Comparison of ENCODE assay signal across 19 cellular contexts in the genomic region with DNA sequence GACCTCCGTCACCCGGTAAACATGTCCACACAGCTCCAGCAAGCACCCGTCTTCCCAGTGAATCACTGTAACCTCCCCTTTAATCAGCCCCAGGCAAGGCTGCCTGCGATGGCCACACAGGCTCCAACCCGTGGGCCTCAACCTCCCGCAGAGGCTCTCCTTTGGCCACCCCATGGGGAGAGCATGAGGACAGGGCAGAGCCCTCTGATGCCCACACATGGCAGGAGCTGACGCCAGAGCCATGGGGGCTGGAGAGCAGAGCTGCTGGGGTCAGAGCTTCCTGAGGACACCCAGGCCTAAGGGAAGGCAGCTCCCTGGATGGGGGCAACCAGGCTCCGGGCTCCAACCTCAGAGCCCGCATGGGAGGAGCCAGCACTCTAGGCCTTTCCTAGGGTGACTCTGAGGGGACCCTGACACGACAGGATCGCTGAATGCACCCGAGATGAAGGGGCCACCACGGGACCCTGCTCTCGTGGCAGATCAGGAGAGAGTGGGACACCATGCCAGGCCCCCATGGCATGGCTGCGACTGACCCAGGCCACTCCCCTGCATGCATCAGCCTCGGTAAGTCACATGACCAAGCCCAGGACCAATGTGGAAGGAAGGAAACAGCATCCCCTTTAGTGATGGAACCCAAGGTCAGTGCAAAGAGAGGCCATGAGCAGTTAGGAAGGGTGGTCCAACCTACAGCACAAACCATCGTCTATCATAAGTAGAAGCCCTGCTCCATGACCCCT. TPM values are rescaled to one million over a fixed set of nuclear protein-coding genes. Genes with fewer than 3 reads are reported as not detected.
DNase-seq lines count a peak whose midpoint lies in the region; ATAC-seq and TF ChIP-seq lines count a peak whose summit lies in the region.
"Had no signal": no experiment of that assay in that cellular context is flagged by ENCODE, and none has a peak within 500 bp of the region (broad histone marks: within the 10 kb centered on the region; RNA-seq: fewer than 3 reads in every experiment).

No MANE protein-coding gene starts in this region.

- WGBS in hepatocyte (ENCODE audit: low lambda C conversion rate, missing lambda C conversion rate), result 62% methylated on average over 17 of the region's 17 CpGs

- no peaks in the 10 kb centered on the region for H3K36me3 Mint-ChIP-seq in activated B cell treated with CpG ODN at 0.5 μM for 24 hours (ENCODE audit: low read depth)

- POLR2A ChIA-PET in activated B cell treated with CpG ODN at 0.5 μM for 24 hours (lab: Charles Lee), result no interaction called here

- no peak overlapping the region for H3K4me3 ChIP-seq in hepatocyte
- H3K4me3 ChIP-seq: psoas muscle, thoracic aorta had no signal

- H3K4me1 ChIP-seq in hepatocyte (ENCODE audit: insufficient read depth), result no peaks in the 10 kb centered on the region
- H3K4me1 ChIP-seq: psoas muscle had no signal

- peaks cover 5% of the 10 kb centered on the region for H3K4me1 Mint-ChIP-seq in activated B cell treated with CpG ODN at 0.5 μM for 24 hours

- H3K4me3 Mint-ChIP-seq in activated B cell treated with CpG ODN at 0.5 μM for 24 hours, result no peak overlapping the region
- H3K4me3 Mint-ChIP-seq: activated T-cell treated with anti-CD3 and anti-CD28 coated beads, Interleukin-2, amount 50 U/mL, for 72 hours had no signal

- H3K27ac ChIP-seq in hepatocyte, result peak overlapping the region; percentile 48
- H3K27ac ChIP-seq: 22Rv1, psoas muscle, thoracic aorta had no signal

- H3K9me3 Mint-ChIP-seq in activated B cell treated with CpG ODN at 0.5 μM for 24 hours, result no peaks in the 10 kb centered on the region
- H3K9me3 Mint-ChIP-seq: activated T-cell treated with anti-CD3 and anti-CD28 coated beads, Interleukin-2, amount 50 U/mL, for 72 hours had no signal

- TF ChIP-seq CTCF in activated B cell treated with CpG ODN at 0.5 μM for 24 hours (IDR thresholded peaks at IDR 0.05), result no peak
- TF ChIP-seq CTCF in hepatocyte (IDR thresholded peaks at IDR 0.05; ENCODE audit: poor library complexity), result no peak

- no peaks in the 10 kb centered on the region for H4K20me1 ChIP-seq in hepatocyte (ENCODE audit: insufficient read depth, poor library complexity, severe bottlenecking)

- no peaks in the 10 kb centered on the region for H3K79me2 ChIP-seq in hepatocyte

- H3K27me3 ChIP-seq in hepatocyte, result no peaks in the 10 kb centered on the region

- no peaks in the 10 kb centered on the region for H3K36me3 ChIP-seq in hepatocyte (replicated peaks; ENCODE audit: insufficient read depth, low read depth)
- H3K36me3 ChIP-seq: thoracic aorta had no signal

- DNase-seq in activated CD4-positive, CD25-positive, alpha-beta regulatory T cell treated with anti-CD3 and anti-CD28 coated beads, Interleukin-2, amount 50 U/mL, for 72 hours, result peak; percentile 9
- no peak for DNase-seq in activated CD4-positive, CD25-positive, alpha-beta regulatory T cell (lab: John Stamatoyannopoulos, UW)
- DNase-seq in activated B cell treated with CpG ODN at 0.5 μM for 24 hours (peak; percentile 7), hepatocyte (ENCODE audit: low spot score) (no peak), sciatic nerve (ENCODE audit: low spot score) (peak; percentile 28), SKM-1 treated with dmso at 0.1 percent for 144 hours (lab: John Stamatoyannopoulos, UW; ENCODE audit: unreplicated experiment) (no peak)
- DNase-seq in stimulated activated naive CD8-positive, alpha-beta T cell treated with anti-CD3 and anti-CD28 coated beads, Interleukin-15, Interleukin-2, amounts not matched to agents 100 U/mL and 50 U/mL, for 24 hours, result no peak
- DNase-seq: activated T-cell treated with anti-CD3 and anti-CD28 coated beads, Interleukin-2, amount 50 U/mL, for 72 hours; GDM1; glutamatergic neuron; NCI-H1694 treated with DMSO at 0.1 percent for 48 hours; psoas muscle; stimulated activated CD4-positive, alpha-beta T cell treated with anti-CD3 and anti-CD28 coated beads, Interleukin-12 subunit alpha, Interleukin-12 subunit beta, amount 100 ng/mL, for 4 hours had no signal

- no peaks in the 10 kb centered on the region for H3K9me2 ChIP-seq in hepatocyte (replicated peaks; ENCODE audit: insufficient read depth)

- no peak for ATAC-seq in activated B cell treated with CpG ODN at 0.5 μM for 24 hours (ENCODE audit: low read depth)
- no peak for ATAC-seq in sciatic nerve
- ATAC-seq in HG03108 (IDR thresholded peaks at IDR 0.05; ENCODE audit: unreplicated experiment), result no peak
- ATAC-seq in stimulated activated naive CD8-positive, alpha-beta T cell treated with anti-CD3 and anti-CD28 coated beads, Interleukin-15, Interleukin-2, amounts not matched to agents 100 U/mL and 50 U/mL, for 24 hours, result no peak
- ATAC-seq: activated T-cell treated with anti-CD3 and anti-CD28 coated beads, Interleukin-2, amount 50 U/mL, for 72 hours; psoas muscle had no signal

- no peak overlapping the region for H3K27ac Mint-ChIP-seq in activated B cell treated with CpG ODN at 0.5 μM for 24 hours
- H3K27ac Mint-ChIP-seq: activated T-cell treated with anti-CD3 and anti-CD28 coated beads, Interleukin-2, amount 50 U/mL, for 72 hours had no signal

- peaks cover 22% of the 10 kb centered on the region for H3K27me3 Mint-ChIP-seq in activated B cell treated with CpG ODN at 0.5 μM for 24 hours

- intact Hi-C loops in activated B cell treated with CpG ODN at 0.5 μM for 24 hours (cut with micrococcal nuclease), result no loop called here
- intact Hi-C loops in sciatic nerve (cut with DNase I), result no loop called here

- CTCF ChIA-PET in activated B cell treated with CpG ODN at 0.5 μM for 24 hours (lab: Charles Lee), result interaction anchor here (1.9 kb wide), 1 partner anchor 54 kb away, joined by 4 read pairs; no protein-coding TSS in a partner anchor

- H3K9me3 ChIP-seq in hepatocyte (ENCODE audit: low read depth), result no peaks in the 10 kb centered on the region
- H3K9me3 ChIP-seq: psoas muscle, thoracic aorta had no signal

- H2AFZ ChIP-seq in hepatocyte, result no peak overlapping the region

- H3K4me2 ChIP-seq in hepatocyte, result no peak overlapping the region

RNA-seq across cellular contexts. Expression of gene CEACAM5, which starts 9.0 kb away (rescaled TPM):
- total RNA-seq in activated B cell treated with CpG ODN at 0.5 μM for 24 hours (not detected in 2 replicates), hepatocyte (2.7 and 11.5 TPM in 2 replicates), sciatic nerve (0.22 TPM)
- 0.96 and 1.5 TPM in 2 replicates for polyA plus RNA-seq in hepatocyte
- total RNA-seq: activated T-cell treated with anti-CD3 and anti-CD28 coated beads, Interleukin-2, amount 50 U/mL, for 72 hours; myocyte; RPMI7951; thoracic aorta had no signal
- polyA plus RNA-seq: BJ had no signal

RNA-seq across cellular contexts. Expression of gene CEACAM7, which starts 11.3 kb away (rescaled TPM):
- total RNA-seq in activated B cell treated with CpG ODN at 0.5 μM for 24 hours (not detected in 2 replicates), hepatocyte (2.7 and 6.3 TPM in 2 replicates), sciatic nerve (not detected)
- not detected in 2 replicates for polyA plus RNA-seq in hepatocyte
- total RNA-seq: activated T-cell treated with anti-CD3 and anti-CD28 coated beads, Interleukin-2, amount 50 U/mL, for 72 hours; myocyte; RPMI7951; thoracic aorta had no signal
- polyA plus RNA-seq: BJ had no signal

RNA-seq across cellular contexts. Expression of gene CEACAM6, which starts 55.9 kb away (rescaled TPM):
- total RNA-seq in activated B cell treated with CpG ODN at 0.5 μM for 24 hours (not detected in 2 replicates), hepatocyte (7.9 and 16.0 TPM in 2 replicates), sciatic nerve (1.1 TPM)
- polyA plus RNA-seq in hepatocyte, result 4.5 and 5.3 TPM in 2 replicates
- total RNA-seq: activated T-cell treated with anti-CD3 and anti-CD28 coated beads, Interleukin-2, amount 50 U/mL, for 72 hours; myocyte; RPMI7951; thoracic aorta had no signal
- polyA plus RNA-seq: BJ had no signal

Comparison
In these comparisons a context has a peak if more than half of its experiments do, and no peak if none do; other contexts are left out.
1. DNase-seq: peak in activated CD4-positive, CD25-positive, alpha-beta regulatory T cell treated with anti-CD3 and anti-CD28 coated beads, Interleukin-2, amount 50 U/mL, for 72 hours (single experiment), activated B cell treated with CpG ODN at 0.5 μM for 24 hours (single experiment) and sciatic nerve (single experiment); none in activated CD4-positive, CD25-positive, alpha-beta regulatory T cell (0 of 4), hepatocyte (single experiment), stimulated activated naive CD8-positive, alpha-beta T cell treated with anti-CD3 and anti-CD28 coated beads, Interleukin-15, Interleukin-2, amounts not matched to agents 100 U/mL and 50 U/mL, for 24 hours (single experiment) and SKM-1 treated with dmso at 0.1 percent for 144 hours (single experiment).